1 cellular context compared by ENCODE assay signal in genomic region chr4:108224628-108225053, GRCh38.
TF ChIP-seq lines count a peak whose summit lies in the region.

No MANE protein-coding gene starts in this region.

TF ChIP-seq in K562, 482 proteins besides CTCF, POLR2A, EP300 and RAD21 (continued from another document):
- TF ChIP-seq CBX3 (IDR thresholded peaks at IDR 0.05; ENCODE audit: borderline replicate concordance in 1 of 2, low read length in 2 of 2) (peak in 1 of 2 experiments; percentile 68; a peak in 1 of 3 replicates), MAFG (tag; conservative IDR thresholded peaks at IDR 0.05) (no peak), TFAP4 (CRISPR knock-in tag; IDR thresholded peaks at IDR 0.05; ENCODE audit: borderline replicate concordance) (peak; percentile 97), DEAF1 (CRISPR knock-in tag; IDR thresholded peaks at IDR 0.05) (no peak), ZNF316 (IDR thresholded peaks at IDR 0.05) (peak; percentile 80), PKNOX1 (IDR thresholded peaks at IDR 0.05) (peak; percentile 40; the same call in 1 of the 2 replicates), CBFA2T3 (IDR thresholded peaks at IDR 0.05) (peak; percentile 64), CEBPG (CRISPR knock-in tag; IDR thresholded peaks at IDR 0.05) (no peak), CEBPG (tag; conservative IDR thresholded peaks at IDR 0.05 in 1 of 2, IDR thresholded peaks at IDR 0.05 in 1 of 2) (no peak), HNRNPK (IDR thresholded peaks at IDR 0.05; ENCODE audit: low read depth, low read length, poor library complexity, severe bottlenecking) (no peak), ZNF717 (CRISPR knock-in tag; IDR thresholded peaks at IDR 0.05) (no peak), FOXO4 (CRISPR knock-in tag; IDR thresholded peaks at IDR 0.05) (no peak), C11orf30 (IDR thresholded peaks at IDR 0.05; ENCODE audit: low read depth) (peak; percentile 64), BHLHE40 (IDR thresholded peaks at IDR 0.05; ENCODE audit: low read length) (peak; percentile 60), JUNB (CRISPR knock-in tag; conservative IDR thresholded peaks at IDR 0.05) (no peak), PBX2 (CRISPR knock-in tag; IDR thresholded peaks at IDR 0.05; ENCODE audit: low read depth) (no peak), PBX2 (tag; conservative IDR thresholded peaks at IDR 0.05; ENCODE audit: low read depth) (peak; percentile 62), MEIS2 (IDR thresholded peaks at IDR 0.05; ENCODE audit: partially characterized antibody) (peak; percentile 82), SMAD1 (IDR thresholded peaks at IDR 0.05; ENCODE audit: low read depth, low read length, partially characterized antibody) (peak; percentile 72), YBX1 (IDR thresholded peaks at IDR 0.05) (no peak), CHAMP1 (IDR thresholded peaks at IDR 0.05) (0 out of 2 replicates have a peak, but pooled peaks have one; percentile 39), HMGN3 (IDR thresholded peaks at IDR 0.05; ENCODE audit: borderline replicate concordance, extremely low read depth, insufficient read length, low read depth, low read length) (no peak), TEAD4 (IDR thresholded peaks at IDR 0.05; ENCODE audit: low read length) (peak; percentile 57; the same call in 1 of the 2 replicates), TEAD4 (CRISPR knock-in tag; IDR thresholded peaks at IDR 0.05; ENCODE audit: borderline replicate concordance) (no peak), ATF7 (IDR thresholded peaks at IDR 0.05) (peak; percentile 37; the same call in 1 of the 2 replicates), ZBTB34 (CRISPR knock-in tag; IDR thresholded peaks at IDR 0.05) (no peak), ZNF707 (CRISPR knock-in tag; conservative IDR thresholded peaks at IDR 0.05) (no peak), SPI1 (IDR thresholded peaks at IDR 0.05; ENCODE audit: borderline replicate concordance, low read depth, low read length) (peak; percentile 57; the same call in 1 of the 2 replicates), FOXA3 (CRISPR knock-in tag; conservative IDR thresholded peaks at IDR 0.05 in 1 of 2, IDR thresholded peaks at IDR 0.05 in 1 of 2) (peak in 1 of 2 experiments; percentile 35; a peak in 1 of 4 replicates), POU5F1 (IDR thresholded peaks at IDR 0.05; ENCODE audit: borderline replicate concordance, low read depth, low read length, partially characterized antibody) (no peak), ARID3A (IDR thresholded peaks at IDR 0.05; ENCODE audit: borderline replicate concordance, low read depth, low read length) (peak; percentile 52; the same call in 1 of the 2 replicates), L3MBTL2 (IDR thresholded peaks at IDR 0.05) (no peak), DPF2 (IDR thresholded peaks at IDR 0.05) (peak; percentile 47; the same call in 1 of the 2 replicates), SNIP1 (IDR thresholded peaks at IDR 0.05; ENCODE audit: low read depth) (peak; percentile 68; the same call in 1 of the 2 replicates), CBFA2T2 (conservative IDR thresholded peaks at IDR 0.05) (peak; percentile 22; the same call in 1 of the 2 replicates), YY1 (IDR thresholded peaks at IDR 0.05; ENCODE audit: borderline replicate concordance in 1 of 3, control insufficient read depth in 1 of 3, extremely low read depth in 1 of 3, insufficient read depth in 3 of 3, insufficient read length in 1 of 3, insufficient replicate concordance in 2 of 3, low read depth in 1 of 3, low read length in 2 of 3) (peak in 1 of 3 experiments; percentile 77), ZEB2 (IDR thresholded peaks at IDR 0.05) (0 out of 2 replicates have a peak, but pooled peaks have one; percentile 20), MAFF (IDR thresholded peaks at IDR 0.05; ENCODE audit: low read length) (peak; percentile 27), RCOR1 (IDR thresholded peaks at IDR 0.05; ENCODE audit: borderline replicate concordance in 1 of 2, low read depth in 2 of 2, low read length in 2 of 2) (0 out of 4 replicates have a peak, but pooled peaks of 1 of the 2 experiments have one; percentile 17)
